In the genomic region with DNA sequence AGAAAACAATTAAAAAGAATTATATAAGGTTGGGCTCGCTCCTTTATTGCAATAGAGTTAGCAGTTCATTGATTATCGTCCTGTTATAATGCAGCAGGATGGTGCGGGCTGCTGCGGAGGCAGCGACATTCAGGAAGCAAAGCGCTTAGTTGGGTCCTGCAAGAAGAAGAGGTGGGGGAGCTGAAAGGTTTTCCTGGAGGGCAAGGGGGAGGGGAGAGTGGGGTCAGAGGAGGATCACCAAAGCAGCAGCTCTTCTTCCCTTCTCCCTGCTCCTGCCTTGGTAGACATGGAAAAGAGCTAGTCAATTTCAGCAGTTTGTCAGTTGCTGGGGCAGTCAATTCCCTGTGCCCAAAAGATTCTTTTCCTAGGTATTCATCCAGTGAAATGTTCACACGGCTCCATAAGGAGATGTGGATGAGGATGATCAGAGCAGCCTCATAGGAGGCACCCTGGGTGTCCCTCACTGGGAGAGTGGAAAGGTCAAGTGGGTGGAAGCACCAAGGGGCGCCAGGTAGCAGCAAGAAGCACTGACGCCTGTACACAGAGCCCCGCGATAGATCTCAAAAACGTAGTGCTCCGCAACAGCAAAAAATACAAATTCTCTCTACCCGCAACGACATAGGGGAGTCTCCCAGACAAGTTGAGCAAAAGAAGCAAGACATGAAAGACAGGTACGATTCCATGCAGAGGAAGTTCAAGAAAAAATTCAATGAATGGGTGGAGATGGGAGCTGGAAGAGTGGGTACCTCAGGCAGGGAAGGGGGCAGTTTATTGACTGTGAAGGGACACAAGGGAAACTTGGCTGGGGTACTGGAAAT, we compare ENCODE assay signal across 22 cellular contexts. TPM values are rescaled to one million over a fixed set of nuclear protein-coding genes. Genes with fewer than 3 reads are reported as not detected.
A peak's percentile ranks its signal among the peaks of the same experiment; 100 is the strongest.
DNase-seq lines count a peak whose midpoint lies in the region; ATAC-seq and TF ChIP-seq lines count a peak whose summit lies in the region.
"Had no signal": no experiment of that assay in that cellular context is flagged by ENCODE, and none has a peak within 500 bp of the region (broad histone marks: within the 10 kb centered on the region; RNA-seq: fewer than 3 reads in every experiment).

No MANE protein-coding gene starts in this region.

- peaks cover 16% of the 10 kb centered on the region for H3K4me1 ChIP-seq in ectodermal cell (ENCODE audit: control insufficient read depth, insufficient read depth, low read length)
- peaks cover 4 to 12% (median 5%) of the 10 kb centered on the region in 4 donors for H3K4me1 ChIP-seq in upper lobe of left lung
- peaks cover 0 to 12% (median 0%) of the 10 kb centered on the region in 3 donors for H3K4me1 ChIP-seq in gastroesophageal sphincter
- H3K4me1 ChIP-seq: ascending aorta had no signal

- H3K27me3 ChIP-seq in ectodermal cell (ENCODE audit: control insufficient read depth, insufficient read depth, low read length, poor library complexity, severe bottlenecking), result peaks cover 6% of the 10 kb centered on the region
- H3K27me3 ChIP-seq in upper lobe of left lung, result no peaks in the 10 kb centered on the region
- peaks cover 36% of the 10 kb centered on the region for H3K27me3 ChIP-seq in gastroesophageal sphincter
- H3K27me3 ChIP-seq: ascending aorta had no signal

- H3K9me3 ChIP-seq in ectodermal cell (ENCODE audit: control insufficient read depth, low read length) (no peaks in the 10 kb centered on the region), upper lobe of left lung (no peaks in the 10 kb centered on the region), gastroesophageal sphincter (no peaks in the 10 kb centered on the region)
- H3K9me3 ChIP-seq: ascending aorta, left ventricle myocardium inferior, thoracic aorta had no signal

- DNase-seq in NCI-H82 (lab: John Stamatoyannopoulos, UW) (peak; percentile 54), NCI-H82 treated with DMSO at 0.1 percent for 48 hours (lab: John Stamatoyannopoulos, UW; ENCODE audit: unreplicated experiment) (no peak), left kidney (ENCODE audit: low read depth, low spot score) (peak; percentile 76), upper lobe of left lung (no peak), DMS114 treated with DMSO at 0.1 percent for 48 hours (lab: John Stamatoyannopoulos, UW; ENCODE audit: unreplicated experiment) (no peak)
- DNase-seq: activated CD4-positive, CD25-positive, alpha-beta regulatory T cell treated with anti-CD3 and anti-CD28 coated beads, Interleukin-2, amount 50 U/mL, for 72 hours; activated CD8-positive, alpha-beta memory T cell treated with anti-CD3 and anti-CD28 coated beads for 24 hours; activated T-cell treated with anti-CD3 and anti-CD28 coated beads, Interleukin-2, amount 50 U/mL, for 4 hours; CD4-positive, alpha-beta memory T cell; central memory CD4-positive, alpha-beta T cell; left ventricle myocardium inferior; natural killer cell; NCI-H2029 treated with DMSO at 0.1 percent for 48 hours; Right ventricle myocardium superior had no signal

- H3K27ac ChIP-seq in ectodermal cell (ENCODE audit: insufficient read depth, low read depth, low read length, poor library complexity, severe bottlenecking), result peak overlapping the region; percentile 32
- no peak overlapping the region for H3K27ac ChIP-seq in upper lobe of left lung
- H3K27ac ChIP-seq in gastroesophageal sphincter, result no peak overlapping the region
- H3K27ac ChIP-seq: 22Rv1, ascending aorta, left ventricle myocardium inferior, skin epidermis, thoracic aorta had no signal

- WGBS in ectodermal cell, 2 experiments, result 46 to 48% methylated on average over 16 of the region's 16 CpGs
- 34 to 39% methylated on average over 16 of the region's 16 CpGs for WGBS in upper lobe of left lung, 2 donors
- 33 to 49% methylated on average over 11 to 13 of the region's 16 CpGs for WGBS in gastroesophageal sphincter (ENCODE audit: low coverage in 1 of 2), 2 donors

- TF ChIP-seq EP300 in upper lobe of left lung (IDR thresholded peaks at IDR 0.05), result no peak
- TF ChIP-seq EP300 in gastroesophageal sphincter (IDR thresholded peaks at IDR 0.05), result no peak

- no peak for TF ChIP-seq POLR2A in upper lobe of left lung (IDR thresholded peaks at IDR 0.05)
- no peak for TF ChIP-seq POLR2A in gastroesophageal sphincter (IDR thresholded peaks at IDR 0.05)

- ATAC-seq in upper lobe of left lung (ENCODE audit: low FRiP score in 2 of 2) (no peak), gastroesophageal sphincter (no peak), GM19395 (IDR thresholded peaks at IDR 0.05; ENCODE audit: unreplicated experiment) (no peak)
- ATAC-seq: activated T-cell treated with anti-CD3 and anti-CD28 coated beads, Interleukin-2, amount 50 U/mL, for 4 hours; natural killer cell; stimulated activated memory B cell treated with anti-CD40 and anti-IgM and Interleukin-4, amounts not matched to agents 10 μg/mL and 1 μg/mL and 100 μg/mL, for 72 hours had no signal

- H3K4me3 ChIP-seq in ectodermal cell (ENCODE audit: insufficient read depth, low read depth, low read length), result no peak overlapping the region
- no peak overlapping the region for H3K4me3 ChIP-seq in upper lobe of left lung
- H3K4me3 ChIP-seq in gastroesophageal sphincter, result no peak overlapping the region
- H3K4me3 ChIP-seq: ascending aorta, left ventricle myocardium inferior, skin epidermis, thoracic aorta had no signal

- H3K36me3 ChIP-seq in ectodermal cell (ENCODE audit: control insufficient read depth, insufficient read depth, low read length) (no peaks in the 10 kb centered on the region), upper lobe of left lung (no peaks in the 10 kb centered on the region), gastroesophageal sphincter (no peaks in the 10 kb centered on the region)
- H3K36me3 ChIP-seq: ascending aorta, left ventricle myocardium inferior, thoracic aorta had no signal

- TF ChIP-seq CTCF in upper lobe of left lung (IDR thresholded peaks at IDR 0.05) (no peak), gastroesophageal sphincter (IDR thresholded peaks at IDR 0.05) (no peak)

RNA-seq across cellular contexts. Expression of a gene that starts 17.3 kb away (rescaled TPM):
- 2.8 TPM for polyA plus RNA-seq in ectodermal cell (2013, experiment 1 of 4)
- polyA plus RNA-seq in ectodermal cell (2013, experiment 2 of 4), result 1.6 TPM
- 1.4 TPM for polyA plus RNA-seq in ectodermal cell (2013, experiment 3 of 4)
- polyA plus RNA-seq in ectodermal cell (2013, experiment 4 of 4), result 1.8 TPM
- total RNA-seq in upper lobe of left lung (1 to 10 TPM; 2.8 to 5.2 (median 3.4) TPM), gastroesophageal sphincter (1 to 10 TPM in 1 of 4 donors, under 1 TPM in 2, not detected in 1; 0.67 to 2.6 (median 0.96) TPM)
- total RNA-seq: ascending aorta; CD4-positive, alpha-beta memory T cell; natural killer cell had no signal
- polyA plus RNA-seq: CD4-positive, alpha-beta memory T cell had no signal

Comparison
In these comparisons a context has a peak if more than half of its experiments do, and no peak if none do; other contexts are left out.
1. DNase-seq: peak in NCI-H82 (single experiment) and left kidney (single experiment); none in NCI-H82 treated with DMSO at 0.1 percent for 48 hours (single experiment), upper lobe of left lung (0 of 2) and DMS114 treated with DMSO at 0.1 percent for 48 hours (single experiment).